Comparison of ENCODE assay signal across 8 cellular contexts in genomic region chr18:24544141-24544498, GRCh38.
A peak's percentile ranks its signal among the peaks of the same experiment; 100 is the strongest.
DNase-seq lines count a peak whose midpoint lies in the region; ATAC-seq and TF ChIP-seq lines count a peak whose summit lies in the region.

No MANE protein-coding gene starts in this region.

- H3K27ac ChIP-seq in GM23338 (ENCODE audit: low read depth) (no peak overlapping the region), Peyer's patch (no peak overlapping the region), prostate gland (no peak overlapping the region)

- no peaks in the 10 kb centered on the region for H3K79me2 ChIP-seq in GM23338 (replicated peaks; ENCODE audit: insufficient read depth)

- H2AFZ ChIP-seq in GM23338, result peak overlapping the region; percentile 4; the same call in 1 of the 2 replicates

- DNase-seq in A172 (ENCODE audit: low spot score), result peak; percentile 21
- peak; percentile 73 for DNase-seq in GM23338 (ENCODE audit: low spot score)
- DNase-seq in Peyer's patch, result no peak
- DNase-seq in glomerular visceral epithelial cell (ENCODE audit: extremely low spot score), result peak; percentile 36
- DNase-seq in stimulated activated effector memory CD8-positive, alpha-beta T cell treated with anti-CD3 and anti-CD28 coated beads, Interleukin-12 subunit alpha, Interleukin-12 subunit beta, amount 100 ng/mL, for 72 hours (ENCODE audit: low spot score in 2 of 2), result no peak
- DNase-seq in prostate gland (ENCODE audit: low spot score), result no peak

- no peaks in the 10 kb centered on the region for H3K27me3 ChIP-seq in GM23338 (ENCODE audit: insufficient read depth)
- H3K27me3 ChIP-seq in Peyer's patch, result no peaks in the 10 kb centered on the region
- no peaks in the 10 kb centered on the region for H3K27me3 ChIP-seq in prostate gland (replicated peaks; ENCODE audit: insufficient read depth)

- whole genome bisulfite sequencing in prostate gland, result 15% methylated on average over 2 of the region's 2 CpGs

- intact Hi-C loops in prostate gland (cut with DNase I), result no loop called here

- no peak for TF ChIP-seq POLR2A in Peyer's patch (IDR thresholded peaks at IDR 0.05)
- TF ChIP-seq POLR2A in prostate gland (IDR thresholded peaks at IDR 0.05), result no peak

- H3K9me3 ChIP-seq in Peyer's patch (no peaks in the 10 kb centered on the region), prostate gland (no peaks in the 10 kb centered on the region)

- H3K9me2 ChIP-seq in GM23338 (ENCODE audit: insufficient read depth), result no peaks in the 10 kb centered on the region

- ATAC-seq in GM23338, result peak; percentile 69
- ATAC-seq in GM18861 (IDR thresholded peaks at IDR 0.05; ENCODE audit: unreplicated experiment), result no peak
- ATAC-seq in stimulated activated effector memory CD8-positive, alpha-beta T cell treated with anti-CD3 and anti-CD28 coated beads, Interleukin-12 subunit alpha, Interleukin-12 subunit beta, amount 100 ng/mL, for 72 hours, result no peak
- no peak for ATAC-seq in GM21381 (IDR thresholded peaks at IDR 0.05; ENCODE audit: unreplicated experiment)

- no peaks in the 10 kb centered on the region for H3K9me3 Mint-ChIP-seq in GM23338
- H3K9me3 Mint-ChIP-seq in stimulated activated effector memory CD8-positive, alpha-beta T cell treated with anti-CD3 and anti-CD28 coated beads, Interleukin-12 subunit alpha, Interleukin-12 subunit beta, amount 100 ng/mL, for 72 hours, result no peaks in the 10 kb centered on the region

- H4K20me1 ChIP-seq in GM23338 (replicated peaks; ENCODE audit: insufficient read depth), result no peaks in the 10 kb centered on the region

- H3K4me1 ChIP-seq in GM23338 (ENCODE audit: insufficient read depth), result 0 out of 2 replicates have a peak, but pooled peaks cover 4% of the 10 kb centered on the region
- H3K4me1 ChIP-seq in Peyer's patch, result no peaks in the 10 kb centered on the region
- H3K4me1 ChIP-seq in prostate gland (replicated peaks), result no peaks in the 10 kb centered on the region

- H3K4me2 ChIP-seq in GM23338, result no peak overlapping the region

- H3K36me3 Mint-ChIP-seq in GM23338 (ENCODE audit: low read depth), result no peaks in the 10 kb centered on the region
- no peaks in the 10 kb centered on the region for H3K36me3 Mint-ChIP-seq in stimulated activated effector memory CD8-positive, alpha-beta T cell treated with anti-CD3 and anti-CD28 coated beads, Interleukin-12 subunit alpha, Interleukin-12 subunit beta, amount 100 ng/mL, for 72 hours

- no peak overlapping the region for H3K4me3 ChIP-seq in GM23338
- H3K4me3 ChIP-seq in Peyer's patch, result no peak overlapping the region
- H3K4me3 ChIP-seq in prostate gland, result no peak overlapping the region

- no peak overlapping the region for H3K4me3 Mint-ChIP-seq in GM23338
- H3K4me3 Mint-ChIP-seq in stimulated activated effector memory CD8-positive, alpha-beta T cell treated with anti-CD3 and anti-CD28 coated beads, Interleukin-12 subunit alpha, Interleukin-12 subunit beta, amount 100 ng/mL, for 72 hours, result no peak overlapping the region

- peaks cover 3% of the 10 kb centered on the region for H3K27me3 Mint-ChIP-seq in GM23338 (ENCODE audit: insufficient read depth, low read depth, poor library complexity)

- no peak overlapping the region for H3K27ac Mint-ChIP-seq in GM23338
- no peak overlapping the region for H3K27ac Mint-ChIP-seq in stimulated activated effector memory CD8-positive, alpha-beta T cell treated with anti-CD3 and anti-CD28 coated beads, Interleukin-12 subunit alpha, Interleukin-12 subunit beta, amount 100 ng/mL, for 72 hours

- peak; percentile 78 to 91 for TF ChIP-seq CTCF in GM23338 (conservative IDR thresholded peaks at IDR 0.05; ENCODE audit: low read depth in 2 of 2)
- TF ChIP-seq CTCF in Peyer's patch (IDR thresholded peaks at IDR 0.05), result peak in 4 of 6 experiments; percentile 28 to 62 (median 58)
- peak in 2 of 4 experiments; percentile 27 to 38 for TF ChIP-seq CTCF in prostate gland (IDR thresholded peaks at IDR 0.05)

- H3F3A ChIP-seq in GM23338 (replicated peaks; ENCODE audit: low read depth), result no peaks in the 10 kb centered on the region

- no peaks in the 10 kb centered on the region for H3K36me3 ChIP-seq in GM23338 (ENCODE audit: insufficient read depth)
- H3K36me3 ChIP-seq in Peyer's patch, result no peaks in the 10 kb centered on the region
- H3K36me3 ChIP-seq in prostate gland, result no peaks in the 10 kb centered on the region

- peaks cover 4% of the 10 kb centered on the region; the same call in 1 of the 3 replicates for H3K4me1 Mint-ChIP-seq in GM23338
- H3K4me1 Mint-ChIP-seq in stimulated activated effector memory CD8-positive, alpha-beta T cell treated with anti-CD3 and anti-CD28 coated beads, Interleukin-12 subunit alpha, Interleukin-12 subunit beta, amount 100 ng/mL, for 72 hours, result no peaks in the 10 kb centered on the region

TF ChIP-seq in GM23338, 12 proteins besides CTCF, POLR2A, EP300 and RAD21 (continues in another document):
- TF ChIP-seq EZH2 (IDR thresholded peaks at IDR 0.05; ENCODE audit: low read depth, unreplicated experiment) (no peak), EZH2phosphoT487 (IDR thresholded peaks at IDR 0.05; ENCODE audit: unreplicated experiment) (no peak), STAT1 (IDR thresholded peaks at IDR 0.05; ENCODE audit: unreplicated experiment) (no peak), POLR2AphosphoS5 (IDR thresholded peaks at IDR 0.05; ENCODE audit: low read depth) (no peak), JUNB (IDR thresholded peaks at IDR 0.05; ENCODE audit: unreplicated experiment) (no peak), ZNF114 (CRISPR knock-in tag; IDR thresholded peaks at IDR 0.05) (no peak), CREB1 (CRISPR knock-in tag; IDR thresholded peaks at IDR 0.05; ENCODE audit: low read depth) (no peak), NANOG (IDR thresholded peaks at IDR 0.05; ENCODE audit: borderline replicate concordance) (no peak), ZNF462 (CRISPR knock-in tag; IDR thresholded peaks at IDR 0.05) (no peak), ETS1 (IDR thresholded peaks at IDR 0.05) (no peak)

Comparison
In these comparisons a context has a peak if more than half of its experiments do, and no peak if none do; other contexts are left out.
1. DNase-seq: peak in A172 (single experiment), GM23338 (single experiment) and glomerular visceral epithelial cell (single experiment); none in Peyer's patch (0 of 3), stimulated activated effector memory CD8-positive, alpha-beta T cell treated with anti-CD3 and anti-CD28 coated beads, Interleukin-12 subunit alpha, Interleukin-12 subunit beta, amount 100 ng/mL, for 72 hours (0 of 2) and prostate gland (single experiment).